ENCODE assay signal across 9 cellular contexts in the genomic region with DNA sequence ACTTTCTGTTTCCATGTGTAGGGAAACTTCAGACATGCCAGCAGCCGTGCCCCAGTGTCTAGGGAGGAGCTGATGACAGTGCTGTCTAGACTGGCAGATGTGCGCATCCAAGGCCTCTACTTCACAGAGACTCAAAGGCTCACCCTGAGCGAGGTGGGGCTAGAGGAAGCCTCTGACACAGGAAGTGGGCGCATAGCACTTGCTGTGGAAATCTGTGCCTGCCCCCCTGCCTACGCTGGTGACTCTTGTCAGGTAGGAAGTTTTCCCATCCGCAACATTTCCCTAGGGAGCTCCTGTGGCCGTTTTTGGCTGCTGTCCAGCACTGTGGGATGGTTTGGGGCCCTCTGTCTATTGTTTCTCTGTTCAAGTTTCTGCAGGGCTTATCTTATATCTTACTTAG.
A peak's percentile ranks its signal among the peaks of the same experiment; 100 is the strongest.
DNase-seq lines count a peak whose midpoint lies in the region; ATAC-seq, FAIRE-seq and TF ChIP-seq lines count a peak whose summit lies in the region.
"Had no signal": no experiment of that assay in that cellular context is flagged by ENCODE, and none has a peak within 500 bp of the region (broad histone marks: within the 10 kb centered on the region; RNA-seq: fewer than 3 reads in every experiment).

No MANE protein-coding gene starts in this region.

- BruUV-seq in K562 (replicated peaks; lab: Mats Ljungman, UMichigan): no TSS peak

- POLR2A ChIA-PET in K562 (lab: Yijun Ruan, JAX): no interaction called here

- no peak overlapping the region for H3K27ac ChIP-seq in K562 (ENCODE audit: extremely low read depth, low read depth, low read length)
- H3K27ac ChIP-seq in WERI-Rb-1: no peak overlapping the region
- H3K27ac ChIP-seq: parathyroid adenoma had no signal

- H3K4me1 ChIP-seq in K562 (replicated peaks in 1 of 2; ENCODE audit: control insufficient read depth in 2 of 2, insufficient read depth in 2 of 2, low read length in 2 of 2): no peaks in the 10 kb centered on the region
- H3K4me1 ChIP-seq: parathyroid adenoma had no signal

- intact Hi-C loops in K562 (cut with micrococcal nuclease): no loop called here

- H3K9me1 ChIP-seq in K562 (ENCODE audit: control insufficient read depth, insufficient read depth, low read length): no peaks in the 10 kb centered on the region

- no peak for TF ChIP-seq RAD21 in K562 (CRISPR knock-in tag; conservative IDR thresholded peaks at IDR 0.05 in 1 of 2, IDR thresholded peaks at IDR 0.05 in 1 of 2)

- FAIRE-seq in K562 (lab: Jason Lieb, UNC): no peak

- DNase-seq in T-helper 1 cell (peak; percentile 27 to 75 (median 67)), K562 (ENCODE audit: extremely low read depth in 1 of 4, low spot score in 3 of 4) (no peak), WERI-Rb-1 (no peak), GM03348 (ENCODE audit: low spot score) (no peak)
- DNase-seq in stimulated activated CD4-positive, alpha-beta T cell treated with anti-CD3 and anti-CD28 coated beads, Interleukin-1b, Interleukin-23, amount 100 ng/mL, for 48 hours: peak; percentile 38

- 0% methylated on average over 7 of the region's 7 CpGs for WGBS in K562 (ENCODE audit: insufficient coverage, low coverage, missing lambda C conversion rate)

- H4K20me1 ChIP-seq in K562 (replicated peaks; ENCODE audit: control insufficient read depth, insufficient read depth, low read length): no peaks in the 10 kb centered on the region

- TF ChIP-seq EP300 in K562 (IDR thresholded peaks at IDR 0.05; ENCODE audit: low read length): no peak

- no peak overlapping the region for H3K9ac ChIP-seq in K562 (ENCODE audit: insufficient read depth in 1 of 2, low read depth in 2 of 2, low read length in 2 of 2)
- H3K9ac ChIP-seq: parathyroid adenoma had no signal

- no peak overlapping the region for H2AFZ ChIP-seq in K562 (ENCODE audit: low read depth, low read length)
- H2AFZ ChIP-seq: parathyroid adenoma had no signal

- no peak for TF ChIP-seq POLR2A in K562 (conservative IDR thresholded peaks at IDR 0.05)

- in situ Hi-C loops in K562 (cut with MboI): no loop called here

- CTCF ChIA-PET in K562 (lab: Yijun Ruan, JAX; ENCODE audit: low intra/inter-chr PET ratio): no interaction called here

- peaks cover 4 to 8% of the 10 kb centered on the region in 2 experiments; a peak in 3 of 5 replicates for H3K27me3 ChIP-seq in K562 (ENCODE audit: control insufficient read depth in 2 of 2, insufficient read depth in 2 of 2, low read length in 2 of 2)
- no peaks in the 10 kb centered on the region for H3K27me3 ChIP-seq in WERI-Rb-1 (ENCODE audit: insufficient read depth, low read depth, severe bottlenecking)

- H3K4me3 ChIP-seq in K562: no peak overlapping the region
- no peak overlapping the region for H3K4me3 ChIP-seq in WERI-Rb-1 (ENCODE audit: low read depth, low read length)

- no peak overlapping the region for H3K4me2 ChIP-seq in K562 (ENCODE audit: insufficient read depth, low read length)

- H3K79me2 ChIP-seq in K562 (ENCODE audit: control insufficient read depth, insufficient read depth, low read length): no peaks in the 10 kb centered on the region
- H3K79me2 ChIP-seq: parathyroid adenoma had no signal

- ATAC-seq in GM19023 (IDR thresholded peaks at IDR 0.05; ENCODE audit: unreplicated experiment) (peak; percentile 57), HG03378 (IDR thresholded peaks at IDR 0.05; ENCODE audit: unreplicated experiment) (peak; percentile 81), K562 (no peak), HG02973 (IDR thresholded peaks at IDR 0.05; ENCODE audit: unreplicated experiment) (no peak)

- TF ChIP-seq CTCF in K562 (IDR thresholded peaks at IDR 0.05 in 2 of 3, conservative IDR thresholded peaks at IDR 0.05 in 1 of 3; ENCODE audit: insufficient read depth in 2 of 3, low read depth in 1 of 3, low read length in 3 of 3) (no peak), WERI-Rb-1 (IDR thresholded peaks at IDR 0.05; ENCODE audit: low read depth, low read length) (no peak)

- H3K9me3 ChIP-seq in K562 (replicated peaks; ENCODE audit: control insufficient read depth, insufficient read depth, low read depth, low read length): no peaks in the 10 kb centered on the region
- H3K9me3 ChIP-seq in WERI-Rb-1 (ENCODE audit: severe bottlenecking): no peaks in the 10 kb centered on the region

- H3K36me3 ChIP-seq in K562 (ENCODE audit: control insufficient read depth, insufficient read depth, low read length): no peaks in the 10 kb centered on the region
- no peaks in the 10 kb centered on the region for H3K36me3 ChIP-seq in WERI-Rb-1

TF ChIP-seq in K562, 482 proteins besides CTCF, POLR2A, EP300 and RAD21:
- TF ChIP-seq STAG1 (CRISPR knock-in tag; IDR thresholded peaks at IDR 0.05; ENCODE audit: borderline replicate concordance) (no peak), SOX6 (IDR thresholded peaks at IDR 0.05) (no peak), DIDO1 (tag; IDR thresholded peaks at IDR 0.05; ENCODE audit: low read depth) (no peak), TRIM24 (IDR thresholded peaks at IDR 0.05) (no peak), HDAC3 (IDR thresholded peaks at IDR 0.05; ENCODE audit: borderline replicate concordance, partially characterized antibody) (no peak), GABPA (tag; conservative IDR thresholded peaks at IDR 0.05; ENCODE audit: low read depth) (no peak), NFIC (IDR thresholded peaks at IDR 0.05) (peak; percentile 15; the same call in 1 of the 2 replicates)
- TF ChIP-seq, protein P1, sequence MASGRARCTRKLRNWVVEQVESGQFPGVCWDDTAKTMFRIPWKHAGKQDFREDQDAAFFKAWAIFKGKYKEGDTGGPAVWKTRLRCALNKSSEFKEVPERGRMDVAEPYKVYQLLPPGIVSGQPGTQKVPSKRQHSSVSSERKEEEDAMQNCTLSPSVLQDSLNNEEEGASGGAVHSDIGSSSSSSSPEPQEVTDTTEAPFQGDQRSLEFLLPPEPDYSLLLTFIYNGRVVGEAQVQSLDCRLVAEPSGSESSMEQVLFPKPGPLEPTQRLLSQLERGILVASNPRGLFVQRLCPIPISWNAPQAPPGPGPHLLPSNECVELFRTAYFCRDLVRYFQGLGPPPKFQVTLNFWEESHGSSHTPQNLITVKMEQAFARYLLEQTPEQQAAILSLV (tag; IDR thresholded peaks at IDR 0.05): no peak

Comparison
In these comparisons a context has a peak if more than half of its experiments do, and no peak if none do; other contexts are left out.
1. ATAC-seq: peak in GM19023 (single experiment) and HG03378 (single experiment); none in K562 (single experiment) and HG02973 (single experiment).
2. DNase-seq: peak in T-helper 1 cell (5 of 5) and stimulated activated CD4-positive, alpha-beta T cell treated with anti-CD3 and anti-CD28 coated beads, Interleukin-1b, Interleukin-23, amount 100 ng/mL, for 48 hours (single experiment); none in K562 (0 of 4), WERI-Rb-1 (single experiment) and GM03348 (single experiment).